In the genomic region with DNA sequence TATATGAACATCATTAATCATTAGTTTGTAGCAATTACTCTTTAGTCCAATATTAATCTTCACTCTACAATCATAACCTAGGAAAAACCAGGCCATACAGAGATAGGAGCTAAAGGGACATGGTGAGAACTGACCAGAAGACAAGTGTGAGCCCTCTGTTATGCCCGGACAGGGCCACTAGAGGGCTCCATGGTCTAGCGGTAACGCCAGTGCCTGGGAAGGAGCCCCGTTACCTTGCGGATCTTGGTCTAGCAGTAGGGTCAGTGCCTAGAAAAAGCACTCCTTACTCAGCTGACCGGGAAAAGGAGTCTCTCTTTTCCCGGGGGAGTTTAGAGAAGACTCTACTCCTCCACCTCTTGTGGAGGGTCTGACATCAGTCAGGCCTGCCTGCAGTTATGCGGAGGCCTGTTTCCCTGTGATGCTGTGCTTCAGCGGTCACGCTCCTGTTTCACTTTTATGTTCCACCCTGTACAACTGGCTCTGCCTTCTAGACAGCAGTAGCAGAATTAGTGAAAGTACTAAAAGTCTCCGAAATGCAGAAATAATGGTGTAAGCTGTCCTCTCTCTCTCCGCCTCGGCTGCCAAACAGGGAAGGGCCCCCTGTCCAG, we compare ENCODE assay signal across 8 cellular contexts. TPM values are rescaled to one million over a fixed set of nuclear protein-coding genes. Genes with fewer than 3 reads are reported as not detected.
DNase-seq lines count a peak whose midpoint lies in the region; ATAC-seq, FAIRE-seq and TF ChIP-seq lines count a peak whose summit lies in the region.

No MANE protein-coding gene starts in this region.

- H3K56ac ChIP-seq in mesendoderm (ENCODE audit: low read length), result no peak overlapping the region

- H3K4me1 Mint-ChIP-seq in activated CD4-positive, alpha-beta memory T cell treated with anti-CD3 and anti-CD28 coated beads, Interleukin-2, amount 10 ng/mL, durations not matched to agents 7 days and 5 days, result no peaks in the 10 kb centered on the region

- no peaks in the 10 kb centered on the region for H3K4me1 ChIP-seq in mesendoderm (ENCODE audit: control insufficient read depth, low read depth, low read length)

- DNase-seq in AG04450 (ENCODE audit: low read depth, low spot score), result peak; percentile 16
- DNase-seq in GM19239 (ENCODE audit: insufficient read length, low spot score), result peak; percentile 30
- peak; percentile 64 for DNase-seq in NCI-H748 (lab: John Stamatoyannopoulos, UW; ENCODE audit: unreplicated experiment)
- peak; percentile 72 for DNase-seq in activated CD4-positive, alpha-beta memory T cell treated with anti-CD3 and anti-CD28 coated beads, Interleukin-2, amount 10 ng/mL, durations not matched to agents 7 days and 5 days
- peak; percentile 53 for DNase-seq in effector CD4-positive, alpha-beta T cell
- peak; percentile 68 for DNase-seq in mesendoderm
- DNase-seq in stimulated activated CD8-positive, alpha-beta memory T cell treated with anti-CD3 and anti-CD28 coated beads, Interleukin-15, amount 100 ng/mL, for 1 hour (ENCODE audit: low read depth), result peak; percentile 42

- H3K36me3 ChIP-seq in mesendoderm (ENCODE audit: control insufficient read depth, insufficient read depth, low read length), result no peaks in the 10 kb centered on the region

- no peak overlapping the region for H2BK5ac ChIP-seq in mesendoderm (ENCODE audit: low read length)

- H2BK120ac ChIP-seq in mesendoderm (ENCODE audit: low read depth, low read length), result no peak overlapping the region

- H3K4ac ChIP-seq in mesendoderm (ENCODE audit: low read depth, low read length), result no peak overlapping the region

- H3K4me3 ChIP-seq in AG04450 (ENCODE audit: low read depth, low read length) (peak overlapping the region; percentile 29), mesendoderm (ENCODE audit: low read length) (no peak overlapping the region)

- H3K9ac ChIP-seq in mesendoderm (ENCODE audit: low read length), result no peak overlapping the region

- H3K27ac ChIP-seq in AG04450 (ENCODE audit: low read depth, low read length) (no peak overlapping the region), mesendoderm (ENCODE audit: low read depth, low read length) (no peak overlapping the region)

- no peak overlapping the region for H3K23ac ChIP-seq in mesendoderm (ENCODE audit: low read length)

- no peak overlapping the region for H3K4me3 Mint-ChIP-seq in activated CD4-positive, alpha-beta memory T cell treated with anti-CD3 and anti-CD28 coated beads, Interleukin-2, amount 10 ng/mL, durations not matched to agents 7 days and 5 days

- POLR2A ChIA-PET in AG04450 (lab: Yijun Ruan, JAX), result no interaction called here
- POLR2A ChIA-PET in activated CD4-positive, alpha-beta memory T cell treated with anti-CD3 and anti-CD28 coated beads, Interleukin-2, amount 10 ng/mL, durations not matched to agents 7 days and 5 days (lab: Charles Lee), result no interaction called here

- no peak overlapping the region for H2BK15ac ChIP-seq in mesendoderm (replicated peaks; ENCODE audit: low read depth)

- H4K8ac ChIP-seq in mesendoderm (ENCODE audit: low read depth, low read length), result no peak overlapping the region

- H3K18ac ChIP-seq in mesendoderm (ENCODE audit: low read length), result no peak overlapping the region

- H2AK5ac ChIP-seq in mesendoderm (ENCODE audit: low read length), result no peak overlapping the region

- no peaks in the 10 kb centered on the region for H3K79me2 ChIP-seq in mesendoderm (ENCODE audit: control insufficient read depth, insufficient read depth, low read length)

- H3K27me3 Mint-ChIP-seq in activated CD4-positive, alpha-beta memory T cell treated with anti-CD3 and anti-CD28 coated beads, Interleukin-2, amount 10 ng/mL, durations not matched to agents 7 days and 5 days, result no peaks in the 10 kb centered on the region

- no CpG with 5 or more reads among the region's 13 CpGs for WGBS in mesendoderm (ENCODE audit: extremely low coverage, insufficient coverage, low lambda C conversion rate)

- peak; percentile 83 for FAIRE-seq in GM19239 (lab: Jason Lieb, UNC)

- peak; percentile 82 for TF ChIP-seq CTCF in AG04450 (IDR thresholded peaks at IDR 0.05; ENCODE audit: low read depth, low read length)

- ATAC-seq in GM21390 (IDR thresholded peaks at IDR 0.05; ENCODE audit: unreplicated experiment), result no peak

- no peak overlapping the region for H4K5ac ChIP-seq in mesendoderm (ENCODE audit: low read length)

- no peak overlapping the region for H3K27ac Mint-ChIP-seq in activated CD4-positive, alpha-beta memory T cell treated with anti-CD3 and anti-CD28 coated beads, Interleukin-2, amount 10 ng/mL, durations not matched to agents 7 days and 5 days

- H3K79me1 ChIP-seq in mesendoderm (ENCODE audit: low read length), result no peaks in the 10 kb centered on the region

- CTCF ChIA-PET in AG04450 (lab: Charles Lee), result interaction anchor here (0.5 to 3.0 kb wide), 11 partner anchors 11 to 593 kb away, joined by 3 to 16 read pairs (median 3); no protein-coding TSS in a partner anchor
- CTCF ChIA-PET in activated CD4-positive, alpha-beta memory T cell treated with anti-CD3 and anti-CD28 coated beads, Interleukin-2, amount 10 ng/mL, durations not matched to agents 7 days and 5 days (lab: Charles Lee), result interaction anchor here (0.5 to 2.2 kb wide), 10 partner anchors 11 to 716 kb away, joined by 3 to 9 read pairs (median 3); partner anchors contain the start of genes UBL5, ZNF121 and ZNF266

- H3K27me3 ChIP-seq in AG04450 (ENCODE audit: control insufficient read depth, insufficient read depth, low read length) (no peaks in the 10 kb centered on the region), mesendoderm (ENCODE audit: insufficient read depth, low read length, poor library complexity) (no peaks in the 10 kb centered on the region)

- H3K9me3 ChIP-seq in AG04450 (ENCODE audit: control insufficient read depth, insufficient read depth, low read length), result peaks cover 2% of the 10 kb centered on the region; the same call in 1 of the 2 replicates

- no peaks in the 10 kb centered on the region for H3K9me3 Mint-ChIP-seq in activated CD4-positive, alpha-beta memory T cell treated with anti-CD3 and anti-CD28 coated beads, Interleukin-2, amount 10 ng/mL, durations not matched to agents 7 days and 5 days

- H3K36me3 Mint-ChIP-seq in activated CD4-positive, alpha-beta memory T cell treated with anti-CD3 and anti-CD28 coated beads, Interleukin-2, amount 10 ng/mL, durations not matched to agents 7 days and 5 days (ENCODE audit: low read depth), result no peaks in the 10 kb centered on the region

- H3K4me2 ChIP-seq in mesendoderm (ENCODE audit: low read length), result no peak overlapping the region

RNA-seq across cellular contexts. Expression of gene OR7D4, which starts 13.8 kb away (rescaled TPM):
- not detected in 2 replicates for polyA plus RNA-seq in AG04450 (2011; rRNA removed)
- not detected in 2 replicates for polyA minus RNA-seq in AG04450 (2011; rRNA and poly(A)+ RNA removed)
- not detected for total RNA-seq in activated CD4-positive, alpha-beta memory T cell treated with anti-CD3 and anti-CD28 coated beads, Interleukin-2, amount 10 ng/mL, durations not matched to agents 7 days and 5 days
- not detected for polyA plus RNA-seq in mesendoderm (2013, experiment 1 of 2)
- polyA plus RNA-seq in mesendoderm (2013, experiment 2 of 2), result not detected

RNA-seq across cellular contexts. Expression of gene OR7D2, which starts 26.8 kb away (rescaled TPM):
- not detected in 2 replicates for polyA plus RNA-seq in AG04450 (2011; rRNA removed)
- not detected in 2 replicates for polyA minus RNA-seq in AG04450 (2011; rRNA and poly(A)+ RNA removed)
- total RNA-seq in activated CD4-positive, alpha-beta memory T cell treated with anti-CD3 and anti-CD28 coated beads, Interleukin-2, amount 10 ng/mL, durations not matched to agents 7 days and 5 days, result under 1 TPM; 0.08 TPM
- polyA plus RNA-seq in mesendoderm (2013, experiment 1 of 2), result not detected
- not detected for polyA plus RNA-seq in mesendoderm (2013, experiment 2 of 2)

RNA-seq across cellular contexts. Expression of gene OR7E24, which starts 45.1 kb away (rescaled TPM):
- not detected in 2 replicates for polyA plus RNA-seq in AG04450 (2011; rRNA removed)
- not detected in 2 replicates for polyA minus RNA-seq in AG04450 (2011; rRNA and poly(A)+ RNA removed)
- total RNA-seq in activated CD4-positive, alpha-beta memory T cell treated with anti-CD3 and anti-CD28 coated beads, Interleukin-2, amount 10 ng/mL, durations not matched to agents 7 days and 5 days, result not detected
- not detected for polyA plus RNA-seq in mesendoderm (2013, experiment 1 of 2)
- polyA plus RNA-seq in mesendoderm (2013, experiment 2 of 2), result not detected

Comparison
In these comparisons a context has a peak if more than half of its experiments do, and no peak if none do; other contexts are left out.
1. DNase-seq: peak in every context shown above with its lines; median percentile 72 in activated CD4-positive, alpha-beta memory T cell treated with anti-CD3 and anti-CD28 coated beads, Interleukin-2, amount 10 ng/mL, durations not matched to agents 7 days and 5 days; 68 in mesendoderm; 64 in NCI-H748; 53 in effector CD4-positive, alpha-beta T cell; 42 in stimulated activated CD8-positive, alpha-beta memory T cell treated with anti-CD3 and anti-CD28 coated beads, Interleukin-15, amount 100 ng/mL, for 1 hour; 30 in GM19239; 16 in AG04450.